Comparison of ENCODE assay signal across 1 cellular context in genomic region chr16:50210266-50211038, GRCh38.
TF ChIP-seq lines count a peak whose summit lies in the region.

No MANE protein-coding gene starts in this region.

TF ChIP-seq in GM12878, 131 proteins besides CTCF, POLR2A, EP300 and RAD21:
- no peak for TF ChIP-seq CBFB (IDR thresholded peaks at IDR 0.05; ENCODE audit: low read depth)
- TF ChIP-seq CBX3 (IDR thresholded peaks at IDR 0.05; ENCODE audit: borderline replicate concordance, low read depth) = no peak
- TF ChIP-seq RUNX3 (IDR thresholded peaks at IDR 0.05; ENCODE audit: low read length) = 0 out of 2 replicates have a peak, but pooled peaks have one; percentile 18
- no peak for TF ChIP-seq CUX1 (IDR thresholded peaks at IDR 0.05; ENCODE audit: insufficient replicate concordance, low read depth, low read length)
- peak; percentile 74 for TF ChIP-seq YY1 (IDR thresholded peaks at IDR 0.05; ENCODE audit: low read depth, low read length)
- no peak for TF ChIP-seq CREM (IDR thresholded peaks at IDR 0.05; ENCODE audit: low read depth)
- peak; percentile 48 for TF ChIP-seq FOXM1 (IDR thresholded peaks at IDR 0.05; ENCODE audit: low read depth, low read length)
- TF ChIP-seq SMC3 (IDR thresholded peaks at IDR 0.05; ENCODE audit: borderline replicate concordance, low read length) = peak; percentile 98
TF ChIP-seq in GM12878: peak in this region for 4.
